In the genomic region with DNA sequence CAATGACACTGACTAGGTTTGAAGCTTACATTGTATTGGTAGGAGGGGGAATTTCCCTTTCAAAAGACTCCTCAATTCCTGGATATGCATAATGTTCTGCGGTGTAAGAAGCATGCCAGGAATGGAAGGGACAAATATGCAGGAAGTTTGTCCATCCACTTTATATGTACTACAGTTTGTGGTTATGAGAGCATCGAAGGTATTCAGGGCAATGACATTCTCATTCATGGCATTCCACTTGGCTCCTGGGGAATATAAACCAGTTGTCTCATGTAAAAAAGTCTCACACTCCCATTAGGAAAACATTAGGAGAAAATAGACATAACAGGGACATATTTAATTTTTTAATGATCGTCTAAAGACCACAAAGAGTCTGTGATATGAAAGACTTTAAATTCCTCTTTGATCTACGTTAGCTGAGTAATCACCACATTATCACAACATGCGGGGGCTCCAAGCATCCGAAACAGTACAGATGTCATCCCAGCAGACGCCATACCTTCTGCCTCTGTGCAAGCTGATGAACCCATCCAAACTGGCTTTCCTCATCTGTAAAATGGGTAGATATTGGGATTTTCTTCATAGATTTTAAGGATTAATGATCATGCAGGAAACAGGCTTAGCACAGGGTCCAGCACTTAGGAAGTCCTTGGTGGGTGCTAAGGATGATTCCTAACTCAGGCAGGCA, we compare ENCODE assay signal across 16 cellular contexts.
DNase-seq lines count a peak whose midpoint lies in the region; ATAC-seq and TF ChIP-seq lines count a peak whose summit lies in the region.
"Had no signal": no experiment of that assay in that cellular context is flagged by ENCODE, and none has a peak within 500 bp of the region (broad histone marks: within the 10 kb centered on the region; RNA-seq: fewer than 3 reads in every experiment).

No MANE protein-coding gene starts in this region.

- intact Hi-C loops in Calu3 (cut with micrococcal nuclease; ENCODE audit: unreplicated experiment), result loop anchor here (1.0 kb wide), 1 partner anchor 21 kb away; no protein-coding TSS in a partner anchor
- intact Hi-C loops in Panc1 (cut with micrococcal nuclease; ENCODE audit: unreplicated experiment), result no loop called here
- intact Hi-C loops in esophagus squamous epithelium (cut with DNase I), result no loop called here

- peaks cover 8% of the 10 kb centered on the region for H3K36me3 Mint-ChIP-seq in Calu3 (ENCODE audit: insufficient read depth, unreplicated experiment)
- no peaks in the 10 kb centered on the region for H3K36me3 Mint-ChIP-seq in osteocyte (ENCODE audit: unreplicated experiment)

- CTCF ChIA-PET in Calu3 (lab: Charles Lee) (interaction anchor here (0.7 kb wide), 1 partner anchor 21 kb away, joined by 3 read pairs; no protein-coding TSS in a partner anchor), Panc1 (lab: Charles Lee) (no interaction called here)

- WGBS in esophagus squamous epithelium, 2 donors, result 75 to 89% methylated on average over 7 of the region's 7 CpGs

- DNase-seq in Calu3, result peak; percentile 54
- DNase-seq in Panc1 (ENCODE audit: low read depth, low spot score), result no peak
- peak; percentile 79 for DNase-seq in epithelial cell of esophagus (ENCODE audit: low read depth)
- no peak for DNase-seq in osteocyte (ENCODE audit: extremely low spot score, unreplicated experiment)
- no peak for DNase-seq in cortex of kidney (lab: John Stamatoyannopoulos, UW)
- no peak for DNase-seq in esophagus squamous epithelium (lab: John Stamatoyannopoulos, UW)
- DNase-seq: activated CD4-positive, alpha-beta T cell treated with anti-CD3 and anti-CD28 coated beads for 36 hours; midbrain; NCI-H1092 treated with DMSO at 0.1 percent for 48 hours; NCI-H524 treated with DMSO at 0.1 percent for 48 hours; retina; thyroid gland had no signal

- H3K9me3 ChIP-seq in Panc1 (ENCODE audit: control insufficient read depth, insufficient read depth, low read depth, low read length) (no peaks in the 10 kb centered on the region), esophagus squamous epithelium (no peaks in the 10 kb centered on the region)
- H3K9me3 ChIP-seq: thyroid gland had no signal

- POLR2A ChIA-PET in Panc1 (lab: Charles Lee), result no interaction called here

- TF ChIP-seq POLR2A in esophagus squamous epithelium (IDR thresholded peaks at IDR 0.05), result no peak

- peaks cover 50% of the 10 kb centered on the region for H3K4me1 Mint-ChIP-seq in Calu3 (ENCODE audit: low read depth, unreplicated experiment)
- peaks cover 33% of the 10 kb centered on the region for H3K4me1 Mint-ChIP-seq in osteocyte (ENCODE audit: unreplicated experiment)
- H3K4me1 Mint-ChIP-seq: activated CD4-positive, alpha-beta T cell treated with anti-CD3 and anti-CD28 coated beads for 36 hours; activated T-helper 17 cell treated with anti-CD3 and anti-CD28 coated beads, Interleukin-2, amount 50 U/mL, for 72 hours had no signal

- H3K36me3 ChIP-seq in Panc1 (ENCODE audit: control insufficient read depth, insufficient read depth, low read length) (no peaks in the 10 kb centered on the region), esophagus squamous epithelium (no peaks in the 10 kb centered on the region)
- H3K36me3 ChIP-seq: thyroid gland had no signal

- H3K27ac ChIP-seq in Panc1 (ENCODE audit: low read length) (no peak overlapping the region), esophagus squamous epithelium (no peak overlapping the region)
- H3K27ac ChIP-seq: hepatocyte, thyroid gland had no signal

- peak overlapping the region; percentile 2 for H3K4me3 Mint-ChIP-seq in Calu3 (ENCODE audit: low read depth, unreplicated experiment)
- no peak overlapping the region for H3K4me3 Mint-ChIP-seq in osteocyte (ENCODE audit: unreplicated experiment)
- H3K4me3 Mint-ChIP-seq: activated CD4-positive, alpha-beta T cell treated with anti-CD3 and anti-CD28 coated beads for 36 hours; activated T-helper 17 cell treated with anti-CD3 and anti-CD28 coated beads, Interleukin-2, amount 50 U/mL, for 72 hours had no signal

- H3K4me3 ChIP-seq in Panc1 (ENCODE audit: low read depth in 2 of 2, low read length in 2 of 2) (no peak overlapping the region), epithelial cell of esophagus (ENCODE audit: low read length) (no peak overlapping the region), esophagus squamous epithelium (no peak overlapping the region)
- H3K4me3 ChIP-seq: hepatocyte, thyroid gland had no signal

- in situ Hi-C loops in Panc1 (cut with HindIII; ENCODE audit: low pct_unique_long_range_greater_than_20kb, low sequenced_read_pairs), result no loop called here

- ATAC-seq in Panc1, result peak; percentile 86
- no peak for ATAC-seq in HG03025 (IDR thresholded peaks at IDR 0.05; ENCODE audit: low FRiP score, unreplicated experiment)
- no peak for ATAC-seq in HG03571 (IDR thresholded peaks at IDR 0.05; ENCODE audit: unreplicated experiment)
- ATAC-seq: activated CD4-positive, alpha-beta T cell treated with anti-CD3 and anti-CD28 coated beads for 36 hours; activated T-helper 17 cell treated with anti-CD3 and anti-CD28 coated beads, Interleukin-2, amount 50 U/mL, for 72 hours had no signal

- TF ChIP-seq CTCF in Calu3 (IDR thresholded peaks at IDR 0.05; ENCODE audit: unreplicated experiment), result no peak
- TF ChIP-seq CTCF in Panc1 (IDR thresholded peaks at IDR 0.05), result no peak
- TF ChIP-seq CTCF in epithelial cell of esophagus (IDR thresholded peaks at IDR 0.05; ENCODE audit: insufficient read depth, low read depth, low read length, missing control alignments), result no peak
- no peak for TF ChIP-seq CTCF in osteocyte (IDR thresholded peaks at IDR 0.05)
- no peak for TF ChIP-seq CTCF in esophagus squamous epithelium (IDR thresholded peaks at IDR 0.05)

- no peaks in the 10 kb centered on the region for H3K27me3 ChIP-seq in Panc1 (ENCODE audit: control insufficient read depth, insufficient read depth, low read length)
- no peaks in the 10 kb centered on the region for H3K27me3 ChIP-seq in esophagus squamous epithelium
- H3K27me3 ChIP-seq: hepatocyte, thyroid gland had no signal

- no peaks in the 10 kb centered on the region for H3K27me3 Mint-ChIP-seq in Calu3 (ENCODE audit: unreplicated experiment)
- H3K27me3 Mint-ChIP-seq in osteocyte (ENCODE audit: unreplicated experiment), result no peaks in the 10 kb centered on the region
- H3K27me3 Mint-ChIP-seq: activated CD4-positive, alpha-beta T cell treated with anti-CD3 and anti-CD28 coated beads for 36 hours; activated T-helper 17 cell treated with anti-CD3 and anti-CD28 coated beads, Interleukin-2, amount 50 U/mL, for 72 hours had no signal

- H3K27ac Mint-ChIP-seq in Calu3 (ENCODE audit: unreplicated experiment) (peak overlapping the region; percentile 77), osteocyte (ENCODE audit: unreplicated experiment) (peak overlapping the region; percentile 56)
- H3K27ac Mint-ChIP-seq: activated CD4-positive, alpha-beta T cell treated with anti-CD3 and anti-CD28 coated beads for 36 hours; activated T-helper 17 cell treated with anti-CD3 and anti-CD28 coated beads, Interleukin-2, amount 50 U/mL, for 72 hours had no signal

- H3K9me3 Mint-ChIP-seq in Calu3 (ENCODE audit: low read depth, unreplicated experiment), result peaks cover 2% of the 10 kb centered on the region
- H3K9me3 Mint-ChIP-seq in osteocyte (ENCODE audit: unreplicated experiment), result no peaks in the 10 kb centered on the region

- no peaks in the 10 kb centered on the region for H3K4me1 ChIP-seq in Panc1 (ENCODE audit: control insufficient read depth, insufficient read depth, low read length)
- H3K4me1 ChIP-seq in esophagus squamous epithelium, result no peaks in the 10 kb centered on the region
- H3K4me1 ChIP-seq: thyroid gland had no signal

- no TSS peak for BruUV-seq in Calu3 (replicated peaks; lab: Mats Ljungman, UMichigan)
- no TSS peak for BruUV-seq in Panc1 (replicated peaks; lab: Mats Ljungman, UMichigan)

Comparison
In these comparisons a context has a peak if more than half of its experiments do, and no peak if none do; other contexts are left out.
1. DNase-seq: peak in Calu3 (single experiment) and epithelial cell of esophagus (single experiment); none in Panc1 (single experiment), osteocyte (single experiment), cortex of kidney (single experiment) and esophagus squamous epithelium (single experiment).